19 cellular contexts compared by ENCODE assay signal in the genomic region with DNA sequence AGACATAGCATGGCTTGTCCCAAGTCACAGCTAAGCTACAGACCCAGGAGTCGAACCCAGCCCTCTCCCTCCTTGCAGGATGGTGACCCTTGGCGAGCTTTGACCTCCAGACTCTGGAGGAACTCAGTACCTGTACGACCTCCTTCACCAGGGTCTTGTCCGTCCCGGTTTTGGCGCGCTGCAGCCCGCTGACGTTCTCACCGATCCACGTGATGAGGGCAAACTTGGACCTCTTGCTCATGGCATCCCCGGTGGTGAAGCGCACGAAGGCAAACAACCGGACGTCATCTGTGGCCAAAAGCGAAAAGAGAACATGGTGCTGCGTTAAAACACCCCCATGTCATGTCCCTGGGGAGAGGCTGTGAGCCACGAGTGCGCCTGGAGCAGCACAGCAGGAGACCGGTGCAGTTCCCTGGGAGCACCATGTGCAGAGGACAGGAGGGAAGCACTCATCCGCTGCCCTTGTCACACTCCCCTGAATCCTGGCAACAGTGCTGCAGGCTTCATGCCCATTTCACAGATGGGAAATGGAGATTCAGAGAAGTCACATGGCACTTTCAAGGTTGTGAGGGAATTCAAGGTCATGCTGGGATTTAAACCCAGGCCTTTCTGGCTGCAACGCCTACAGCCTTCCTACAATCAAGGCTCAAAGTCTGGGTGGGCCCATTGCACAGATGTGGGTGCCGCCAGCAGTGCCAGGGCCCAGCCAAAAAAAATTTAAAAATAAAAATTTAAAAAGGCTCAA. TPM values are rescaled to one million over a fixed set of nuclear protein-coding genes. Genes with fewer than 3 reads are reported as not detected.
A peak's percentile ranks its signal among the peaks of the same experiment; 100 is the strongest.
DNase-seq lines count a peak whose midpoint lies in the region; ATAC-seq lines count a peak whose summit lies in the region.
"Had no signal": no experiment of that assay in that cellular context is flagged by ENCODE, and none has a peak within 500 bp of the region (broad histone marks: within the 10 kb centered on the region; RNA-seq: fewer than 3 reads in every experiment).

No MANE protein-coding gene starts in this region.

- H3K27me3 Mint-ChIP-seq in CD4-positive, CD25-positive, alpha-beta regulatory T cell, result no peaks in the 10 kb centered on the region
- peaks cover 3% of the 10 kb centered on the region for H3K27me3 Mint-ChIP-seq in IgD-negative memory B cell
- H3K27me3 Mint-ChIP-seq in dendritic cell treated with granulocyte-macrophage colony-stimulating factor and Interleukin-4, amounts not matched to agents 40 ng/mL and 50 ng/mL, for 4 days, result no peaks in the 10 kb centered on the region
- H3K27me3 Mint-ChIP-seq in stimulated activated naive B cell treated with anti-CD40 and anti-IgM and Interleukin-4, amounts not matched to agents 10 μg/mL and 1 μg/mL and 100 μg/mL, for 72 hours, result no peaks in the 10 kb centered on the region

- H3K4me3 Mint-ChIP-seq in CD4-positive, CD25-positive, alpha-beta regulatory T cell, result no peak overlapping the region
- peak overlapping the region in 3 of 4 donors; percentile 26 to 86 (median 65) for H3K4me3 Mint-ChIP-seq in IgD-negative memory B cell
- no peak overlapping the region for H3K4me3 Mint-ChIP-seq in dendritic cell treated with granulocyte-macrophage colony-stimulating factor and Interleukin-4, amounts not matched to agents 40 ng/mL and 50 ng/mL, for 4 days
- no peak overlapping the region for H3K4me3 Mint-ChIP-seq in stimulated activated naive B cell treated with anti-CD40 and anti-IgM and Interleukin-4, amounts not matched to agents 10 μg/mL and 1 μg/mL and 100 μg/mL, for 72 hours
- H3K4me3 Mint-ChIP-seq: HFFc6 had no signal

- H3K27me3 ChIP-seq in CD4-positive, CD25-positive, alpha-beta regulatory T cell (ENCODE audit: control insufficient read depth, insufficient read depth, low read length), result no peaks in the 10 kb centered on the region
- H3K27me3 ChIP-seq: MG63, SJSA1 had no signal

- no peak overlapping the region for H3K4me3 ChIP-seq in CD4-positive, CD25-positive, alpha-beta regulatory T cell (ENCODE audit: low read depth, low read length)
- H3K4me3 ChIP-seq: HAP-1, MG63, PC-9, SJSA1 had no signal

- H3K4me1 Mint-ChIP-seq in CD4-positive, CD25-positive, alpha-beta regulatory T cell, result peaks cover 14 to 52% (median 39%) of the 10 kb centered on the region in 4 donors
- peaks cover 36 to 52% (median 45%) of the 10 kb centered on the region in 3 donors for H3K4me1 Mint-ChIP-seq in IgD-negative memory B cell
- peaks cover 70% of the 10 kb centered on the region for H3K4me1 Mint-ChIP-seq in dendritic cell treated with granulocyte-macrophage colony-stimulating factor and Interleukin-4, amounts not matched to agents 40 ng/mL and 50 ng/mL, for 4 days (ENCODE audit: low read depth)
- H3K4me1 Mint-ChIP-seq in stimulated activated naive B cell treated with anti-CD40 and anti-IgM and Interleukin-4, amounts not matched to agents 10 μg/mL and 1 μg/mL and 100 μg/mL, for 72 hours, result peaks cover 36 to 55% of the 10 kb centered on the region in 2 donors

- H3K9me3 ChIP-seq in CD4-positive, CD25-positive, alpha-beta regulatory T cell (ENCODE audit: control insufficient read depth in 2 of 2, low read length in 2 of 2), result no peaks in the 10 kb centered on the region
- H3K9me3 ChIP-seq: Caco-2, HAP-1, MG63, SJSA1 had no signal

- H3K36me3 Mint-ChIP-seq in CD4-positive, CD25-positive, alpha-beta regulatory T cell, result peaks cover 25% of the 10 kb centered on the region
- H3K36me3 Mint-ChIP-seq in IgD-negative memory B cell, result peaks cover 9% of the 10 kb centered on the region
- H3K36me3 Mint-ChIP-seq in dendritic cell treated with granulocyte-macrophage colony-stimulating factor and Interleukin-4, amounts not matched to agents 40 ng/mL and 50 ng/mL, for 4 days (ENCODE audit: low read depth), result peaks cover 84% of the 10 kb centered on the region
- peaks cover 55 to 65% of the 10 kb centered on the region in 2 donors for H3K36me3 Mint-ChIP-seq in stimulated activated naive B cell treated with anti-CD40 and anti-IgM and Interleukin-4, amounts not matched to agents 10 μg/mL and 1 μg/mL and 100 μg/mL, for 72 hours

- H3K27ac ChIP-seq in CD4-positive, CD25-positive, alpha-beta regulatory T cell (ENCODE audit: insufficient read depth, low read length, poor library complexity, severe bottlenecking), result peak overlapping the region; percentile 14
- H3K27ac ChIP-seq: PC-9, SJSA1 had no signal

- H3K9me3 Mint-ChIP-seq in CD4-positive, CD25-positive, alpha-beta regulatory T cell, result no peaks in the 10 kb centered on the region
- peaks cover 0 to 3% (median 0%) of the 10 kb centered on the region in 3 donors for H3K9me3 Mint-ChIP-seq in IgD-negative memory B cell
- H3K9me3 Mint-ChIP-seq in dendritic cell treated with granulocyte-macrophage colony-stimulating factor and Interleukin-4, amounts not matched to agents 40 ng/mL and 50 ng/mL, for 4 days, result no peaks in the 10 kb centered on the region
- peaks cover 3 to 4% of the 10 kb centered on the region in 2 donors for H3K9me3 Mint-ChIP-seq in stimulated activated naive B cell treated with anti-CD40 and anti-IgM and Interleukin-4, amounts not matched to agents 10 μg/mL and 1 μg/mL and 100 μg/mL, for 72 hours
- H3K9me3 Mint-ChIP-seq: HFFc6 had no signal

- H3K27ac Mint-ChIP-seq in CD4-positive, CD25-positive, alpha-beta regulatory T cell, result peak overlapping the region in 1 of 3 donors; percentile 53
- peak overlapping the region; percentile 57 to 80 (median 76) for H3K27ac Mint-ChIP-seq in IgD-negative memory B cell
- H3K27ac Mint-ChIP-seq in dendritic cell treated with granulocyte-macrophage colony-stimulating factor and Interleukin-4, amounts not matched to agents 40 ng/mL and 50 ng/mL, for 4 days, result peak overlapping the region; percentile 50
- H3K27ac Mint-ChIP-seq in stimulated activated naive B cell treated with anti-CD40 and anti-IgM and Interleukin-4, amounts not matched to agents 10 μg/mL and 1 μg/mL and 100 μg/mL, for 72 hours, result peak overlapping the region; percentile 5
- H3K27ac Mint-ChIP-seq: HFFc6 had no signal

- peaks cover 50% of the 10 kb centered on the region for H3K36me3 ChIP-seq in CD4-positive, CD25-positive, alpha-beta regulatory T cell (ENCODE audit: control insufficient read depth, insufficient read depth, low read length)
- H3K36me3 ChIP-seq: HAP-1 had no signal

- peaks cover 14% of the 10 kb centered on the region for H3K4me1 ChIP-seq in CD4-positive, CD25-positive, alpha-beta regulatory T cell (ENCODE audit: control insufficient read depth, insufficient read depth, low read length, poor library complexity, severe bottlenecking)
- H3K4me1 ChIP-seq: HAP-1, SJSA1 had no signal

- no peak for DNase-seq in CD4-positive, CD25-positive, alpha-beta regulatory T cell
- DNase-seq in stimulated activated naive B cell treated with anti-CD40 and anti-IgM and Interleukin-4, amounts not matched to agents 10 μg/mL and 1 μg/mL and 100 μg/mL, for 72 hours, result no peak
- DNase-seq in COR-L47 (lab: John Stamatoyannopoulos, UW) (no peak), NCI-H345 (lab: John Stamatoyannopoulos, UW) (no peak)
- DNase-seq in stimulated activated naive CD4-positive, alpha-beta T cell treated with Interleukin-2 at 50 U/mL for 16 hours (lab: John Stamatoyannopoulos, UW), result no peak
- DNase-seq: Caco-2, GOT3, HFFc6, KG1, MG63, NCI-H2029, NCI-H446 treated with DMSO at 0.1 percent for 48 hours, NCI-H526 treated with DMSO at 0.1 percent for 48 hours, PC-9 had no signal

- intact Hi-C loops in dendritic cell treated with granulocyte-macrophage colony-stimulating factor and Interleukin-4, amounts not matched to agents 40 ng/mL and 50 ng/mL, for 4 days (cut with micrococcal nuclease), result no loop called here

- no peak for ATAC-seq in CD4-positive, CD25-positive, alpha-beta regulatory T cell (ENCODE audit: low read depth in 2 of 2)
- no peak for ATAC-seq in stimulated activated naive B cell treated with anti-CD40 and anti-IgM and Interleukin-4, amounts not matched to agents 10 μg/mL and 1 μg/mL and 100 μg/mL, for 72 hours (replicated peaks)
- ATAC-seq: Right ventricle myocardium inferior had no signal

RNA-seq across cellular contexts. Expression of gene COTL1, which starts 27.7 kb away (rescaled TPM):
- total RNA-seq in CD4-positive, CD25-positive, alpha-beta regulatory T cell, result 353 TPM
- 100 to 1,000 TPM; 450 to 761 (median 584) TPM for polyA plus RNA-seq in CD4-positive, CD25-positive, alpha-beta regulatory T cell
- polyA plus RNA-seq in IgD-negative memory B cell, result 725 TPM

RNA-seq across cellular contexts. Expression of gene KLHL36, which starts 58.2 kb away (rescaled TPM):
- total RNA-seq in CD4-positive, CD25-positive, alpha-beta regulatory T cell, result 86.0 TPM
- polyA plus RNA-seq in CD4-positive, CD25-positive, alpha-beta regulatory T cell, result 10 to 100 TPM; 28.1 to 43.4 (median 35.1) TPM
- polyA plus RNA-seq in IgD-negative memory B cell, result 34.1 TPM

Comparison
In these comparisons a context has a peak if more than half of its experiments do, and no peak if none do; other contexts are left out.
1. H3K4me3 Mint-ChIP-seq: peak in IgD-negative memory B cell (3 of 4); none in CD4-positive, CD25-positive, alpha-beta regulatory T cell (0 of 4), dendritic cell treated with granulocyte-macrophage colony-stimulating factor and Interleukin-4, amounts not matched to agents 40 ng/mL and 50 ng/mL, for 4 days (single experiment) and stimulated activated naive B cell treated with anti-CD40 and anti-IgM and Interleukin-4, amounts not matched to agents 10 μg/mL and 1 μg/mL and 100 μg/mL, for 72 hours (0 of 2).